ENCODE assay signal across 8 cellular contexts in genomic region chr4:11424000-11424399, GRCh38. TPM values are rescaled to one million over a fixed set of nuclear protein-coding genes. Genes with fewer than 3 reads are reported as not detected.
DNase-seq lines count a peak whose midpoint lies in the region; ATAC-seq, FAIRE-seq and TF ChIP-seq lines count a peak whose summit lies in the region.

No MANE protein-coding gene starts in this region.

- POLR2A ChIA-PET in endothelial cell of umbilical vein (lab: Charles Lee): no interaction called here
- POLR2A ChIA-PET in activated CD4-positive, alpha-beta memory T cell treated with anti-CD3 and anti-CD28 coated beads for 36 hours (lab: Charles Lee): no interaction called here

- no peaks in the 10 kb centered on the region for H3K9me1 ChIP-seq in endothelial cell of umbilical vein (replicated peaks; ENCODE audit: control insufficient read depth, extremely low read depth, insufficient read depth, low read length)

- intact Hi-C loops in endothelial cell of umbilical vein (cut with micrococcal nuclease): loop anchor here (1.0 kb wide), 3 partner anchors 842 to 1209 kb away; no protein-coding TSS in a partner anchor
- intact Hi-C loops in activated CD4-positive, alpha-beta memory T cell treated with anti-CD3 and anti-CD28 coated beads for 36 hours (cut with micrococcal nuclease): loop anchor here (1.0 to 10.0 kb wide), 3 partner anchors 301 to 869 kb away; no protein-coding TSS in a partner anchor

- peak; percentile 37 for TF ChIP-seq CTCF in DND-41 (IDR thresholded peaks at IDR 0.05; ENCODE audit: borderline replicate concordance, extremely low read depth, low read length, poor library complexity, severe bottlenecking)
- TF ChIP-seq CTCF in GM20000 (IDR thresholded peaks at IDR 0.05; ENCODE audit: extremely low read depth, missing control alignments): peak; percentile 52
- peak; percentile 33 to 41 for TF ChIP-seq CTCF in endothelial cell of umbilical vein (IDR thresholded peaks at IDR 0.05; ENCODE audit: extremely low read depth in 1 of 2, insufficient read depth in 1 of 2, low read depth in 1 of 2, low read length in 2 of 2)
- TF ChIP-seq CTCF in retinal pigment epithelial cell (conservative IDR thresholded peaks at IDR 0.05; ENCODE audit: low read depth, low read length): peak; percentile 61

- H3K9me3 Mint-ChIP-seq in activated CD4-positive, alpha-beta memory T cell treated with anti-CD3 and anti-CD28 coated beads for 36 hours: no peaks in the 10 kb centered on the region

- H2AFZ ChIP-seq in DND-41 (ENCODE audit: low read depth, low read length): no peak overlapping the region
- no peak overlapping the region for H2AFZ ChIP-seq in endothelial cell of umbilical vein (ENCODE audit: low read depth, low read length)

- H3K4me3 Mint-ChIP-seq in activated CD4-positive, alpha-beta memory T cell treated with anti-CD3 and anti-CD28 coated beads for 36 hours: no peak overlapping the region

- no TSS peak for BruUV-seq in endothelial cell of umbilical vein (replicated peaks; lab: Mats Ljungman, UMichigan)

- H3K27me3 ChIP-seq in DND-41 (ENCODE audit: insufficient read depth, low read length, poor library complexity) (no peaks in the 10 kb centered on the region), endothelial cell of umbilical vein (ENCODE audit: control insufficient read depth in 2 of 2, insufficient read depth in 2 of 2, low read length in 2 of 2) (peaks cover 10 to 13% of the 10 kb centered on the region in 2 experiments)

- H3K4me1 ChIP-seq in DND-41 (ENCODE audit: insufficient read depth, low read length) (no peaks in the 10 kb centered on the region), endothelial cell of umbilical vein (ENCODE audit: control insufficient read depth, extremely low read depth, insufficient read depth, low read length) (peaks cover 16% of the 10 kb centered on the region)

- no peak overlapping the region for H3K27ac Mint-ChIP-seq in activated CD4-positive, alpha-beta memory T cell treated with anti-CD3 and anti-CD28 coated beads for 36 hours

- no peaks in the 10 kb centered on the region for H4K20me1 ChIP-seq in DND-41 (ENCODE audit: insufficient read depth, low read length)
- H4K20me1 ChIP-seq in endothelial cell of umbilical vein (replicated peaks; ENCODE audit: control insufficient read depth, extremely low read depth, insufficient read depth, low read length): no peaks in the 10 kb centered on the region

- no peak for TF ChIP-seq POLR2A in endothelial cell of umbilical vein (IDR thresholded peaks at IDR 0.05; ENCODE audit: low read depth, low read length)

- H3K27ac ChIP-seq in DND-41 (ENCODE audit: low read length) (no peak overlapping the region), endothelial cell of umbilical vein (ENCODE audit: insufficient read depth, low read depth, low read length) (no peak overlapping the region)

- H3K79me2 ChIP-seq in DND-41 (ENCODE audit: insufficient read depth, low read length) (no peaks in the 10 kb centered on the region), endothelial cell of umbilical vein (ENCODE audit: control insufficient read depth, insufficient read depth, low read length) (no peaks in the 10 kb centered on the region)

- H3K4me1 Mint-ChIP-seq in activated CD4-positive, alpha-beta memory T cell treated with anti-CD3 and anti-CD28 coated beads for 36 hours (ENCODE audit: low read depth): peaks cover 12% of the 10 kb centered on the region

- peak; percentile 15 for DNase-seq in DND-41
- peak; percentile 67 for DNase-seq in GM20000 (ENCODE audit: low spot score)
- peak; percentile 37 for DNase-seq in NCI-H69 (lab: John Stamatoyannopoulos, UW)
- peak; percentile 38 for DNase-seq in endothelial cell of umbilical vein (ENCODE audit: low read depth, low spot score)
- DNase-seq in retinal pigment epithelial cell (ENCODE audit: low read depth): no peak
- DNase-seq in activated CD4-positive, alpha-beta memory T cell treated with anti-CD3 and anti-CD28 coated beads for 36 hours: no peak
- DNase-seq in frontal cortex (ENCODE audit: low spot score in 2 of 2): no peak
- DNase-seq in DMS153 (lab: John Stamatoyannopoulos, UW): no peak

- H3K4me2 ChIP-seq in DND-41 (ENCODE audit: insufficient read depth, low read length): no peak overlapping the region
- H3K4me2 ChIP-seq in endothelial cell of umbilical vein (ENCODE audit: insufficient read depth, low read length): no peak overlapping the region

- no peaks in the 10 kb centered on the region for H3K36me3 ChIP-seq in DND-41 (ENCODE audit: insufficient read depth, low read length)
- no peaks in the 10 kb centered on the region for H3K36me3 ChIP-seq in endothelial cell of umbilical vein (ENCODE audit: control insufficient read depth in 2 of 2, extremely low read depth in 1 of 2, insufficient read depth in 2 of 2, low read length in 2 of 2)

- H3K4me3 ChIP-seq in DND-41 (ENCODE audit: low read depth in 1 of 2, low read length in 2 of 2): no peak overlapping the region
- H3K4me3 ChIP-seq in endothelial cell of umbilical vein (replicated peaks in 1 of 3; ENCODE audit: insufficient read depth in 1 of 3, low read depth in 1 of 3, low read length in 3 of 3): no peak overlapping the region
- H3K4me3 ChIP-seq in retinal pigment epithelial cell (ENCODE audit: low read length): no peak overlapping the region

- H3K9me3 ChIP-seq in DND-41 (ENCODE audit: insufficient read depth, low read length, severe bottlenecking): peaks cover 10% of the 10 kb centered on the region
- H3K9me3 ChIP-seq in endothelial cell of umbilical vein (replicated peaks; ENCODE audit: control insufficient read depth, insufficient read depth, low read length): no peaks in the 10 kb centered on the region

- CTCF ChIA-PET in endothelial cell of umbilical vein (lab: Charles Lee): interaction anchor here (0.6 to 2.1 kb wide), 34 partner anchors 9 to 1209 kb away, joined by 3 to 35 read pairs (median 3); no protein-coding TSS in a partner anchor
- CTCF ChIA-PET in activated CD4-positive, alpha-beta memory T cell treated with anti-CD3 and anti-CD28 coated beads for 36 hours (lab: Charles Lee): interaction anchor here (0.7 to 1.3 kb wide), 4 partner anchors 9 to 870 kb away, joined by 3 read pairs; no protein-coding TSS in a partner anchor

- H3K27me3 Mint-ChIP-seq in activated CD4-positive, alpha-beta memory T cell treated with anti-CD3 and anti-CD28 coated beads for 36 hours: peaks cover 25% of the 10 kb centered on the region

- no peaks in the 10 kb centered on the region for H3K36me3 Mint-ChIP-seq in activated CD4-positive, alpha-beta memory T cell treated with anti-CD3 and anti-CD28 coated beads for 36 hours

- H3K9ac ChIP-seq in DND-41 (ENCODE audit: low read depth, low read length): no peak overlapping the region
- no peak overlapping the region for H3K9ac ChIP-seq in endothelial cell of umbilical vein (replicated peaks; ENCODE audit: extremely low read depth, insufficient read depth, low read length)

- dilution Hi-C loops in endothelial cell of umbilical vein (cut with MboI; ENCODE audit: extremely low pct_ligation_motif_present, low sequenced_read_pairs): no loop called here

- ATAC-seq in DND-41 (ENCODE audit: insufficient read depth, low read depth): peak; percentile 37; the same call in 1 of the 3 replicates

- FAIRE-seq in endothelial cell of umbilical vein (lab: Jason Lieb, UNC) (peak; percentile 77), frontal cortex (lab: Jason Lieb, UNC) (no peak)

TF ChIP-seq in endothelial cell of umbilical vein, 7 proteins besides CTCF, POLR2A, EP300 and RAD21:
- no peak for TF ChIP-seq JUN (IDR thresholded peaks at IDR 0.05; ENCODE audit: borderline replicate concordance, insufficient read depth, insufficient read length, low read depth)
- no peak for TF ChIP-seq EZH2 (IDR thresholded peaks at IDR 0.05; ENCODE audit: borderline replicate concordance, low read depth, low read length, severe bottlenecking)
- TF ChIP-seq GATA2 (IDR thresholded peaks at IDR 0.05; ENCODE audit: insufficient read depth, insufficient read length, low read depth, low read length): no peak
- TF ChIP-seq MYC (IDR thresholded peaks at IDR 0.05; ENCODE audit: low read depth, low read length): no peak
- TF ChIP-seq MAX (IDR thresholded peaks at IDR 0.05; ENCODE audit: insufficient read depth, insufficient read length): no peak
- no peak for TF ChIP-seq FOS (IDR thresholded peaks at IDR 0.05; ENCODE audit: borderline replicate concordance, insufficient read depth, low read length)
- TF ChIP-seq POLR2AphosphoS5 (IDR thresholded peaks at IDR 0.05; ENCODE audit: insufficient read depth, low read depth, low read length): no peak
TF ChIP-seq in endothelial cell of umbilical vein: peak in this region for 0.

RNA-seq across cellular contexts. Expression of gene HS3ST1, which starts 4.7 kb away (rescaled TPM):
- total RNA-seq in endothelial cell of umbilical vein (0.92 and 1.3 TPM in 2 replicates), frontal cortex (6.9 TPM)
- polyA plus RNA-seq in endothelial cell of umbilical vein: 0.14 and 0.49 TPM in 2 replicates
- polyA plus RNA-seq in endothelial cell of umbilical vein (2011; cell fraction: cytosol; rRNA removed): 0.23 and 0.31 TPM in 2 replicates
- polyA plus RNA-seq in endothelial cell of umbilical vein (2011; cell fraction: nucleus; rRNA removed): 0.03 and 0.08 TPM in 2 replicates
- polyA plus RNA-seq in endothelial cell of umbilical vein (2012): 0.18 and 0.27 TPM in 2 replicates
- polyA minus RNA-seq in endothelial cell of umbilical vein: 0.15 and 0.97 TPM in 2 replicates
- polyA minus RNA-seq in endothelial cell of umbilical vein (2011; cell fraction: cytosol; rRNA and poly(A)+ RNA removed): 0.72 TPM
- polyA minus RNA-seq in endothelial cell of umbilical vein (2011; cell fraction: nucleus; rRNA and poly(A)+ RNA removed): 0.34 TPM in 1 of 2 replicates, not detected in the other
- total RNA-seq in activated CD4-positive, alpha-beta memory T cell treated with anti-CD3 and anti-CD28 coated beads for 36 hours: not detected

Comparison
In these comparisons a context has a peak if more than half of its experiments do, and no peak if none do; other contexts are left out.
1. DNase-seq: peak in DND-41 (single experiment), GM20000 (single experiment), NCI-H69 (single experiment) and endothelial cell of umbilical vein (single experiment); none in retinal pigment epithelial cell (single experiment), activated CD4-positive, alpha-beta memory T cell treated with anti-CD3 and anti-CD28 coated beads for 36 hours (single experiment), frontal cortex (0 of 2) and DMS153 (single experiment).
2. Peak in every context shown above with its lines, with median percentiles within 50 percentile points of each other: CTCF ChIP-seq.